Comparison of ENCODE assay signal across 1 cellular context in the genomic region with DNA sequence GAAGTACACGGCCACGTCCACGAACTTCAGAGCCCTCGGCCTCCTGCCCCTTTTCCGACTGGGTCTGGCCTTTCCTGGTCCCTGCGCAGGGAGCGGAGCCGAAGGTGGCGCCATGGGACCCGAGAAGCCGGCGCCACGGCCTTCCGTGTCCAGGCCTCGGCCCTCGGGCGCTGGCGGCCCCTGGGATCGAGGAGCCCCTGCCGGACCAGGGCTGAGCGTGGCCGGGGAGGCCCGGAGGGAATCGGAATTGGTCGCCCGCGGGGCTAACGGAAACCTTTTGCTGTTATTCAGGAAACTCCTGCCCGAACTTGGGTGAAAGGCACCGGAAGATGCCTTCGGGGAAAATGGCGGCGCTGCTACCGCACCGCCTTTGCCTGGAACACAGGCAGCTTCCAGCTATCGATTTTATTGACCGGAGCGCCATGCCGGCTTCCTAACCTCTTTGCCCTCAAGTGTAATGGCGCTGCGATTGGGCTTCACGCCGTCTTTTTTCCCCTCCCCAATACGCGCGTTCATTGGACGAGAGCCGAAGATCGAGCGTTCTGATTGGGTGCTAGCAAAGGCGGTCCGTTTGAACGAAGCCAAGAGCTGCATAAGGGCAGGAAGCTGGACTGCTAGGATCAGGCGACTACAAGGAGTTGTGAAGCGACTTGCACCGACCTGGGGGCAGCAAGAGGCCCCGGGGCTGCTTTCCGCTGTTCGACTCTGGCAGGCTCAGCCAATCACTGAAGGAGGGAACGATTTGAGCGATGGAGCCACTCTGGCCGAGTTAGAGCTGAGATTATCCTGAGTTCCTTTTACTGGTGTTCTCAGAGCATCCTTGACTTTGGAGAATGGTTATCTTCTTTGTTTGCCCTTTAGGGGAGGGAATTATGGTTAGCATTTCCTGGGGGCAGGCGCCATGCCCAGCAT.
TF ChIP-seq lines count a peak whose summit lies in the region.

A gene (minus strand): TSS at position 462 of the 912 bp plus-strand sequence. CDS start 348 bp downstream, at position 114.

TF ChIP-seq in K562, 482 proteins besides CTCF, POLR2A, EP300 and RAD21 (continued from another document and continues in another):
- TF ChIP-seq, protein P1, sequence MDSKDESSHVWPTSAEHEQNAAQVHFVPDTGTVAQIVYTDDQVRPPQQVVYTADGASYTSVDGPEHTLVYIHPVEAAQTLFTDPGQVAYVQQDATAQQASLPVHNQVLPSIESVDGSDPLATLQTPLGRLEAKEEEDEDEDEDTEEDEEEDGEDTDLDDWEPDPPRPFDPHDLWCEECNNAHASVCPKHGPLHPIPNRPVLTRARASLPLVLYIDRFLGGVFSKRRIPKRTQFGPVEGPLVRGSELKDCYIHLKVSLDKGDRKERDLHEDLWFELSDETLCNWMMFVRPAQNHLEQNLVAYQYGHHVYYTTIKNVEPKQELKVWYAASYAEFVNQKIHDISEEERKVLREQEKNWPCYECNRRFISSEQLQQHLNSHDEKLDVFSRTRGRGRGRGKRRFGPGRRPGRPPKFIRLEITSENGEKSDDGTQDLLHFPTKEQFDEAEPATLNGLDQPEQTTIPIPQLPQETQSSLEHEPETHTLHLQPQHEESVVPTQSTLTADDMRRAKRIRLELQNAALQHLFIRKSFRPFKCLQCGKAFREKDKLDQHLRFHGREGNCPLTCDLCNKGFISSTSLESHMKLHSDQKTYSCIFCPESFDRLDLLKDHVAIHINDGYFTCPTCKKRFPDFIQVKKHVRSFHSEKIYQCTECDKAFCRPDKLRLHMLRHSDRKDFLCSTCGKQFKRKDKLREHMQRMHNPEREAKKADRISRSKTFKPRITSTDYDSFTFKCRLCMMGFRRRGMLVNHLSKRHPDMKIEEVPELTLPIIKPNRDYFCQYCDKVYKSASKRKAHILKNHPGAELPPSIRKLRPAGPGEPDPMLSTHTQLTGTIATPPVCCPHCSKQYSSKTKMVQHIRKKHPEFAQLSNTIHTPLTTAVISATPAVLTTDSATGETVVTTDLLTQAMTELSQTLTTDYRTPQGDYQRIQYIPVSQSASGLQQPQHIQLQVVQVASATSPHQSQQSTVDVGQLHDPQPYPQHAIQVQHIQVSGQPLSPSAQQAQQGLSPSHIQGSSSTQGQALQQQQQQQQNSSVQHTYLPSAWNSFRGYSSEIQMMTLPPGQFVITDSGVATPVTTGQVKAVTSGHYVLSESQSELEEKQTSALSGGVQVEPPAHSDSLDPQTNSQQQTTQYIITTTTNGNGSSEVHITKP (IDR thresholded peaks at IDR 0.05; ENCODE audit: partially characterized antibody) = peak; percentile 8
- TF ChIP-seq ZNF174 (CRISPR knock-in tag; IDR thresholded peaks at IDR 0.05) (no peak), ZNF143 (CRISPR knock-in tag; IDR thresholded peaks at IDR 0.05) (no peak), ARID1B (IDR thresholded peaks at IDR 0.05) (no peak), NCOA1 (IDR thresholded peaks at IDR 0.05; ENCODE audit: low read depth) (no peak; the same call in 1 of the 2 replicates), NR2C2 (CRISPR knock-in tag; IDR thresholded peaks at IDR 0.05) (peak; percentile 60; the same call in 1 of the 2 replicates), NR2C2 (tag; IDR thresholded peaks at IDR 0.05) (peak; percentile 93), HMGN3 (IDR thresholded peaks at IDR 0.05; ENCODE audit: borderline replicate concordance, extremely low read depth, insufficient read length, low read depth, low read length) (peak; percentile 21), MXI1 (IDR thresholded peaks at IDR 0.05; ENCODE audit: low read depth, low read length) (no peak), BRD9 (IDR thresholded peaks at IDR 0.05; ENCODE audit: low read depth, partially characterized antibody) (peak; percentile 23), SREBF1 (IDR thresholded peaks at IDR 0.05; ENCODE audit: borderline replicate concordance, low read depth, low read length) (no peak), OTX1 (CRISPR knock-in tag; IDR thresholded peaks at IDR 0.05) (no peak), ZNF507 (tag; conservative IDR thresholded peaks at IDR 0.05) (no peak), NRF1 (conservative IDR thresholded peaks at IDR 0.05 in 1 of 2, IDR thresholded peaks at IDR 0.05 in 1 of 2) (peak; percentile 76 to 78), KDM5B (IDR thresholded peaks at IDR 0.05; ENCODE audit: insufficient replicate concordance, low read depth, low read length) (peak; percentile 67), TAF1 (IDR thresholded peaks at IDR 0.05; ENCODE audit: control insufficient read depth, extremely low read depth, insufficient read depth, low read length, severe bottlenecking) (peak; percentile 84), GATA2 (CRISPR knock-in tag; IDR thresholded peaks at IDR 0.05) (0 out of 2 replicates have a peak, but pooled peaks have one; percentile 5), RNF2 (IDR thresholded peaks at IDR 0.05) (no peak), EWSR1 (IDR thresholded peaks at IDR 0.05; ENCODE audit: borderline replicate concordance, low read depth, partially characterized antibody) (no peak), KLF6 (CRISPR knock-in tag; IDR thresholded peaks at IDR 0.05; ENCODE audit: borderline replicate concordance) (peak; percentile 66; the same call in 1 of the 2 replicates), TEAD4 (IDR thresholded peaks at IDR 0.05; ENCODE audit: low read length) (no peak), TEAD4 (CRISPR knock-in tag; IDR thresholded peaks at IDR 0.05; ENCODE audit: borderline replicate concordance) (no peak), NCOA2 (IDR thresholded peaks at IDR 0.05; ENCODE audit: partially characterized antibody in 2 of 2) (no peak), EZH2 (IDR thresholded peaks at IDR 0.05; ENCODE audit: borderline replicate concordance, low read depth, low read length) (no peak), CBFB (CRISPR knock-in tag; IDR thresholded peaks at IDR 0.05) (peak; percentile 42; the same call in 1 of the 2 replicates), KDM4B (IDR thresholded peaks at IDR 0.05; ENCODE audit: borderline replicate concordance in 2 of 2, low read depth in 1 of 2) (no peak), ZC3H4 (CRISPR knock-in tag; IDR thresholded peaks at IDR 0.05; ENCODE audit: borderline replicate concordance) (no peak)
- TF ChIP-seq, protein P2, sequence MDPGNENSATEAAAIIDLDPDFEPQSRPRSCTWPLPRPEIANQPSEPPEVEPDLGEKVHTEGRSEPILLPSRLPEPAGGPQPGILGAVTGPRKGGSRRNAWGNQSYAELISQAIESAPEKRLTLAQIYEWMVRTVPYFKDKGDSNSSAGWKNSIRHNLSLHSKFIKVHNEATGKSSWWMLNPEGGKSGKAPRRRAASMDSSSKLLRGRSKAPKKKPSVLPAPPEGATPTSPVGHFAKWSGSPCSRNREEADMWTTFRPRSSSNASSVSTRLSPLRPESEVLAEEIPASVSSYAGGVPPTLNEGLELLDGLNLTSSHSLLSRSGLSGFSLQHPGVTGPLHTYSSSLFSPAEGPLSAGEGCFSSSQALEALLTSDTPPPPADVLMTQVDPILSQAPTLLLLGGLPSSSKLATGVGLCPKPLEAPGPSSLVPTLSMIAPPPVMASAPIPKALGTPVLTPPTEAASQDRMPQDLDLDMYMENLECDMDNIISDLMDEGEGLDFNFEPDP (CRISPR knock-in tag; IDR thresholded peaks at IDR 0.05) = 0 out of 2 replicates have a peak, but pooled peaks have one; percentile 61
- TF ChIP-seq, protein P3, sequence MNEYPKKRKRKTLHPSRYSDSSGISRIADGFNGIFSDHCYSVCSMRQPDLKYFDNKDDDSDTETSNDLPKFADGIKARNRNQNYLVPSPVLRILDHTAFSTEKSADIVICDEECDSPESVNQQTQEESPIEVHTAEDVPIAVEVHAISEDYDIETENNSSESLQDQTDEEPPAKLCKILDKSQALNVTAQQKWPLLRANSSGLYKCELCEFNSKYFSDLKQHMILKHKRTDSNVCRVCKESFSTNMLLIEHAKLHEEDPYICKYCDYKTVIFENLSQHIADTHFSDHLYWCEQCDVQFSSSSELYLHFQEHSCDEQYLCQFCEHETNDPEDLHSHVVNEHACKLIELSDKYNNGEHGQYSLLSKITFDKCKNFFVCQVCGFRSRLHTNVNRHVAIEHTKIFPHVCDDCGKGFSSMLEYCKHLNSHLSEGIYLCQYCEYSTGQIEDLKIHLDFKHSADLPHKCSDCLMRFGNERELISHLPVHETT (CRISPR knock-in tag; conservative IDR thresholded peaks at IDR 0.05 in 1 of 2, IDR thresholded peaks at IDR 0.05 in 1 of 2) = peak in 1 of 2 experiments; percentile 73; a peak in 1 of 4 replicates
- TF ChIP-seq, protein P4, sequence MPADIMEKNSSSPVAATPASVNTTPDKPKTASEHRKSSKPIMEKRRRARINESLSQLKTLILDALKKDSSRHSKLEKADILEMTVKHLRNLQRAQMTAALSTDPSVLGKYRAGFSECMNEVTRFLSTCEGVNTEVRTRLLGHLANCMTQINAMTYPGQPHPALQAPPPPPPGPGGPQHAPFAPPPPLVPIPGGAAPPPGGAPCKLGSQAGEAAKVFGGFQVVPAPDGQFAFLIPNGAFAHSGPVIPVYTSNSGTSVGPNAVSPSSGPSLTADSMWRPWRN (IDR thresholded peaks at IDR 0.05; ENCODE audit: low read depth) = no peak
- TF ChIP-seq, protein P5, sequence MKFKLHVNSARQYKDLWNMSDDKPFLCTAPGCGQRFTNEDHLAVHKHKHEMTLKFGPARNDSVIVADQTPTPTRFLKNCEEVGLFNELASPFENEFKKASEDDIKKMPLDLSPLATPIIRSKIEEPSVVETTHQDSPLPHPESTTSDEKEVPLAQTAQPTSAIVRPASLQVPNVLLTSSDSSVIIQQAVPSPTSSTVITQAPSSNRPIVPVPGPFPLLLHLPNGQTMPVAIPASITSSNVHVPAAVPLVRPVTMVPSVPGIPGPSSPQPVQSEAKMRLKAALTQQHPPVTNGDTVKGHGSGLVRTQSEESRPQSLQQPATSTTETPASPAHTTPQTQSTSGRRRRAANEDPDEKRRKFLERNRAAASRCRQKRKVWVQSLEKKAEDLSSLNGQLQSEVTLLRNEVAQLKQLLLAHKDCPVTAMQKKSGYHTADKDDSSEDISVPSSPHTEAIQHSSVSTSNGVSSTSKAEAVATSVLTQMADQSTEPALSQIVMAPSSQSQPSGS (CRISPR knock-in tag; IDR thresholded peaks at IDR 0.05) = no peak
- TF ChIP-seq, protein P6, sequence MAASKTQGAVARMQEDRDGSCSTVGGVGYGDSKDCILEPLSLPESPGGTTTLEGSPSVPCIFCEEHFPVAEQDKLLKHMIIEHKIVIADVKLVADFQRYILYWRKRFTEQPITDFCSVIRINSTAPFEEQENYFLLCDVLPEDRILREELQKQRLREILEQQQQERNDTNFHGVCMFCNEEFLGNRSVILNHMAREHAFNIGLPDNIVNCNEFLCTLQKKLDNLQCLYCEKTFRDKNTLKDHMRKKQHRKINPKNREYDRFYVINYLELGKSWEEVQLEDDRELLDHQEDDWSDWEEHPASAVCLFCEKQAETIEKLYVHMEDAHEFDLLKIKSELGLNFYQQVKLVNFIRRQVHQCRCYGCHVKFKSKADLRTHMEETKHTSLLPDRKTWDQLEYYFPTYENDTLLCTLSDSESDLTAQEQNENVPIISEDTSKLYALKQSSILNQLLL (CRISPR knock-in tag; IDR thresholded peaks at IDR 0.05; ENCODE audit: borderline replicate concordance) = no peak
- TF ChIP-seq, protein P7, sequence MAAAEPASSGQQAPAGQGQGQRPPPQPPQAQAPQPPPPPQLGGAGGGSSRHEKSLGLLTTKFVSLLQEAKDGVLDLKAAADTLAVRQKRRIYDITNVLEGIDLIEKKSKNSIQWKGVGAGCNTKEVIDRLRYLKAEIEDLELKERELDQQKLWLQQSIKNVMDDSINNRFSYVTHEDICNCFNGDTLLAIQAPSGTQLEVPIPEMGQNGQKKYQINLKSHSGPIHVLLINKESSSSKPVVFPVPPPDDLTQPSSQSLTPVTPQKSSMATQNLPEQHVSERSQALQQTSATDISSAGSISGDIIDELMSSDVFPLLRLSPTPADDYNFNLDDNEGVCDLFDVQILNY (CRISPR knock-in tag; IDR thresholded peaks at IDR 0.05) = 0 out of 2 replicates have a peak, but pooled peaks have one; percentile 66
- TF ChIP-seq, protein P8, sequence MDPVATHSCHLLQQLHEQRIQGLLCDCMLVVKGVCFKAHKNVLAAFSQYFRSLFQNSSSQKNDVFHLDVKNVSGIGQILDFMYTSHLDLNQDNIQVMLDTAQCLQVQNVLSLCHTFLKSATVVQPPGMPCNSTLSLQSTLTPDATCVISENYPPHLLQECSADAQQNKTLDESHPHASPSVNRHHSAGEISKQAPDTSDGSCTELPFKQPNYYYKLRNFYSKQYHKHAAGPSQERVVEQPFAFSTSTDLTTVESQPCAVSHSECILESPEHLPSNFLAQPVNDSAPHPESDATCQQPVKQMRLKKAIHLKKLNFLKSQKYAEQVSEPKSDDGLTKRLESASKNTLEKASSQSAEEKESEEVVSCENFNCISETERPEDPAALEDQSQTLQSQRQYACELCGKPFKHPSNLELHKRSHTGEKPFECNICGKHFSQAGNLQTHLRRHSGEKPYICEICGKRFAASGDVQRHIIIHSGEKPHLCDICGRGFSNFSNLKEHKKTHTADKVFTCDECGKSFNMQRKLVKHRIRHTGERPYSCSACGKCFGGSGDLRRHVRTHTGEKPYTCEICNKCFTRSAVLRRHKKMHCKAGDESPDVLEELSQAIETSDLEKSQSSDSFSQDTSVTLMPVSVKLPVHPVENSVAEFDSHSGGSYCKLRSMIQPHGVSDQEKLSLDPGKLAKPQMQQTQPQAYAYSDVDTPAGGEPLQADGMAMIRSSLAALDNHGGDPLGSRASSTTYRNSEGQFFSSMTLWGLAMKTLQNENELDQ (CRISPR knock-in tag; IDR thresholded peaks at IDR 0.05; ENCODE audit: borderline replicate concordance) = no peak
- TF ChIP-seq, protein P9, sequence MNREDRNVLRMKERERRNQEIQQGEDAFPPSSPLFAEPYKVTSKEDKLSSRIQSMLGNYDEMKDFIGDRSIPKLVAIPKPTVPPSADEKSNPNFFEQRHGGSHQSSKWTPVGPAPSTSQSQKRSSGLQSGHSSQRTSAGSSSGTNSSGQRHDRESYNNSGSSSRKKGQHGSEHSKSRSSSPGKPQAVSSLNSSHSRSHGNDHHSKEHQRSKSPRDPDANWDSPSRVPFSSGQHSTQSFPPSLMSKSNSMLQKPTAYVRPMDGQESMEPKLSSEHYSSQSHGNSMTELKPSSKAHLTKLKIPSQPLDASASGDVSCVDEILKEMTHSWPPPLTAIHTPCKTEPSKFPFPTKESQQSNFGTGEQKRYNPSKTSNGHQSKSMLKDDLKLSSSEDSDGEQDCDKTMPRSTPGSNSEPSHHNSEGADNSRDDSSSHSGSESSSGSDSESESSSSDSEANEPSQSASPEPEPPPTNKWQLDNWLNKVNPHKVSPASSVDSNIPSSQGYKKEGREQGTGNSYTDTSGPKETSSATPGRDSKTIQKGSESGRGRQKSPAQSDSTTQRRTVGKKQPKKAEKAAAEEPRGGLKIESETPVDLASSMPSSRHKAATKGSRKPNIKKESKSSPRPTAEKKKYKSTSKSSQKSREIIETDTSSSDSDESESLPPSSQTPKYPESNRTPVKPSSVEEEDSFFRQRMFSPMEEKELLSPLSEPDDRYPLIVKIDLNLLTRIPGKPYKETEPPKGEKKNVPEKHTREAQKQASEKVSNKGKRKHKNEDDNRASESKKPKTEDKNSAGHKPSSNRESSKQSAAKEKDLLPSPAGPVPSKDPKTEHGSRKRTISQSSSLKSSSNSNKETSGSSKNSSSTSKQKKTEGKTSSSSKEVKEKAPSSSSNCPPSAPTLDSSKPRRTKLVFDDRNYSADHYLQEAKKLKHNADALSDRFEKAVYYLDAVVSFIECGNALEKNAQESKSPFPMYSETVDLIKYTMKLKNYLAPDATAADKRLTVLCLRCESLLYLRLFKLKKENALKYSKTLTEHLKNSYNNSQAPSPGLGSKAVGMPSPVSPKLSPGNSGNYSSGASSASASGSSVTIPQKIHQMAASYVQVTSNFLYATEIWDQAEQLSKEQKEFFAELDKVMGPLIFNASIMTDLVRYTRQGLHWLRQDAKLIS (CRISPR knock-in tag; IDR thresholded peaks at IDR 0.05) = peak; percentile 44; the same call in 1 of the 2 replicates
